Comparison of ENCODE assay signal across 11 cellular contexts in the genomic region with DNA sequence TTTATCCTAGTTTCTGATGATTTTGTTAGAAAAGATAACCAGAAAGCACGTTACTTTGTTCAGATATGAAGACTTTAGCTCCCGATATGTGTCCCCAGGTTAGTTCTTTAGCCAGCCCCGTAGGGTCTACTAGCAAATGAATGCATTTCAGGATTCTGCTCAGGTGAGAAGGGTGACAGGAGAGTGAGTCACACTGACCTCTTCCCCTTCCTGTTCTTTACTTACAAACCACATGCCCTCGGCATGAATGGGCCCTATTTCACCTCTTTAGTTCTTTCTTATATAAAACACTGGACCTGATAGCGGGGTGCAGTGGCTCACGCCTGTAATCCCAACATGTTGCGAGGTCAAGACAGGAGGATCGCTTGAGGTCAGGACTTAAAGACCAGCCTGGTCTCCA.
DNase-seq lines count a peak whose midpoint lies in the region; ATAC-seq, FAIRE-seq and TF ChIP-seq lines count a peak whose summit lies in the region.
"Had no signal": no experiment of that assay in that cellular context is flagged by ENCODE, and none has a peak within 500 bp of the region (broad histone marks: within the 10 kb centered on the region; RNA-seq: fewer than 3 reads in every experiment).

No MANE protein-coding gene starts in this region.

- WGBS in mesendoderm (ENCODE audit: extremely low coverage, insufficient coverage, low lambda C conversion rate) = no CpG with 5 or more reads among the region's 8 CpGs
- 84 to 86% methylated on average over 8 of the region's 8 CpGs for WGBS in pancreas, 2 donors

- no peaks in the 10 kb centered on the region for H3K9me3 ChIP-seq in pancreas
- H3K9me3 ChIP-seq: esophagus squamous epithelium had no signal

- no peak overlapping the region for H2BK5ac ChIP-seq in mesendoderm (ENCODE audit: low read length)

- intact Hi-C loops in pancreas (cut with DNase I) = no loop called here
- intact Hi-C loops in dorsolateral prefrontal cortex (cut with DNase I) = no loop called here
- intact Hi-C loops in activated T-helper 1 cell treated with anti-CD3 and anti-CD28 coated beads, Interleukin-12 subunit alpha, Interleukin-12 subunit beta, Interleukin-2, Interleukin-4 antibody, amounts not matched to agents 30 ng/mL and 10 ng/mL and 1 ng/mL, durations not matched to agents 14 hours and 24 hours and 36 hours (cut with micrococcal nuclease) = no loop called here

- H3K36me3 ChIP-seq in mesendoderm (ENCODE audit: control insufficient read depth, insufficient read depth, low read length) (no peaks in the 10 kb centered on the region), pancreas (no peaks in the 10 kb centered on the region)
- H3K36me3 ChIP-seq: esophagus squamous epithelium had no signal

- H3K79me1 ChIP-seq in mesendoderm (ENCODE audit: low read length) = no peaks in the 10 kb centered on the region

- TF ChIP-seq CTCF in pancreas (IDR thresholded peaks at IDR 0.05) = no peak
- no peak for TF ChIP-seq CTCF in dorsolateral prefrontal cortex (IDR thresholded peaks at IDR 0.05 in 54 of 56, conservative IDR thresholded peaks at IDR 0.05 in 2 of 56; ENCODE audit: low read depth in 1 of 56, partially characterized antibody in 56 of 56)

- peaks cover 3 to 4% of the 10 kb centered on the region in 2 donors for H3K27me3 Mint-ChIP-seq in T-cell
- H3K27me3 Mint-ChIP-seq in activated T-helper 1 cell treated with anti-CD3 and anti-CD28 coated beads, Interleukin-12 subunit alpha, Interleukin-12 subunit beta, Interleukin-2, Interleukin-4 antibody, amounts not matched to agents 30 ng/mL and 10 ng/mL and 1 ng/mL, durations not matched to agents 14 hours and 24 hours and 36 hours (ENCODE audit: insufficient read depth) = peaks cover 11% of the 10 kb centered on the region

- no peak overlapping the region for H3K56ac ChIP-seq in mesendoderm (ENCODE audit: low read length)

- no peak overlapping the region for H2BK120ac ChIP-seq in mesendoderm (ENCODE audit: low read depth, low read length)

- peaks cover 13 to 20% (median 19%) of the 10 kb centered on the region in 3 donors for H3K4me1 Mint-ChIP-seq in T-cell
- H3K4me1 Mint-ChIP-seq in activated T-helper 1 cell treated with anti-CD3 and anti-CD28 coated beads, Interleukin-12 subunit alpha, Interleukin-12 subunit beta, Interleukin-2, Interleukin-4 antibody, amounts not matched to agents 30 ng/mL and 10 ng/mL and 1 ng/mL, durations not matched to agents 14 hours and 24 hours and 36 hours (ENCODE audit: low read depth) = peaks cover 27% of the 10 kb centered on the region

- ATAC-seq in GM21619 (IDR thresholded peaks at IDR 0.05; ENCODE audit: unreplicated experiment) = peak; percentile 72
- ATAC-seq in T-cell (replicated peaks in 1 of 4) = peak in 3 of 4 experiments; percentile 39 to 82 (median 63)
- ATAC-seq in pancreas = no peak

- no peak overlapping the region for H4K8ac ChIP-seq in mesendoderm (ENCODE audit: low read depth, low read length)

- peaks cover 2% of the 10 kb centered on the region for H3K4me1 ChIP-seq in mesendoderm (ENCODE audit: control insufficient read depth, low read depth, low read length)
- no peaks in the 10 kb centered on the region for H3K4me1 ChIP-seq in pancreas

- H4K5ac ChIP-seq in mesendoderm (ENCODE audit: low read length) = no peak overlapping the region

- H3K27ac ChIP-seq in mesendoderm (ENCODE audit: low read depth, low read length) (no peak overlapping the region), pancreas (no peak overlapping the region), dorsolateral prefrontal cortex (no peak overlapping the region)
- H3K27ac ChIP-seq: esophagus squamous epithelium had no signal

- no peak overlapping the region for H3K4me2 ChIP-seq in mesendoderm (ENCODE audit: low read length)

- FAIRE-seq in GM12892 (lab: Jason Lieb, UNC) = peak; percentile 53
- FAIRE-seq in pancreas (lab: Jason Lieb, UNC) = no peak

- H3K27ac Mint-ChIP-seq in T-cell = no peak overlapping the region
- H3K27ac Mint-ChIP-seq in activated T-helper 1 cell treated with anti-CD3 and anti-CD28 coated beads, Interleukin-12 subunit alpha, Interleukin-12 subunit beta, Interleukin-2, Interleukin-4 antibody, amounts not matched to agents 30 ng/mL and 10 ng/mL and 1 ng/mL, durations not matched to agents 14 hours and 24 hours and 36 hours = no peak overlapping the region

- no peak overlapping the region for H3K9ac ChIP-seq in mesendoderm (ENCODE audit: low read length)

- POLR2A ChIA-PET in T-cell (lab: Charles Lee) = no interaction called here

- H3K4ac ChIP-seq in mesendoderm (ENCODE audit: low read depth, low read length) = no peak overlapping the region

- DNase-seq in GM12892 (ENCODE audit: insufficient read length) (no peak), T-cell (no peak), mesendoderm (peak; percentile 36), pancreas (no peak), dorsolateral prefrontal cortex (no peak)
- no peak for DNase-seq in activated T-helper 1 cell treated with anti-CD3 and anti-CD28 coated beads, Interleukin-12 subunit alpha, Interleukin-12 subunit beta, Interleukin-2, Interleukin-4 antibody, amounts not matched to agents 30 ng/mL and 10 ng/mL and 1 ng/mL, durations not matched to agents 14 hours and 24 hours and 36 hours (ENCODE audit: low spot score)
- DNase-seq: caudate nucleus; CD4-positive, alpha-beta memory T cell; esophagus squamous epithelium; stimulated activated CD4-positive, alpha-beta T cell treated with anti-CD3 and anti-CD28 coated beads, Interleukin-4, amount 100 ng/mL, for 24 hours had no signal

- CTCF ChIA-PET in T-cell (lab: Charles Lee) = no interaction called here

- no peak for TF ChIP-seq POLR2A in GM12892 (IDR thresholded peaks at IDR 0.05; ENCODE audit: low read depth, low read length)

- no peak overlapping the region for H3K18ac ChIP-seq in mesendoderm (ENCODE audit: low read length)

- no peak overlapping the region for H3K4me3 Mint-ChIP-seq in T-cell
- H3K4me3 Mint-ChIP-seq in activated T-helper 1 cell treated with anti-CD3 and anti-CD28 coated beads, Interleukin-12 subunit alpha, Interleukin-12 subunit beta, Interleukin-2, Interleukin-4 antibody, amounts not matched to agents 30 ng/mL and 10 ng/mL and 1 ng/mL, durations not matched to agents 14 hours and 24 hours and 36 hours = no peak overlapping the region

- no peak overlapping the region for H2BK15ac ChIP-seq in mesendoderm (replicated peaks; ENCODE audit: low read depth)

- H3K27me3 ChIP-seq in mesendoderm (ENCODE audit: insufficient read depth, low read length, poor library complexity) (no peaks in the 10 kb centered on the region), pancreas (no peaks in the 10 kb centered on the region), dorsolateral prefrontal cortex (no peaks in the 10 kb centered on the region)
- H3K27me3 ChIP-seq: esophagus squamous epithelium had no signal

- no peak overlapping the region for H3K4me3 ChIP-seq in mesendoderm (ENCODE audit: low read length)
- H3K4me3 ChIP-seq in pancreas = no peak overlapping the region
- no peak overlapping the region for H3K4me3 ChIP-seq in dorsolateral prefrontal cortex
- H3K4me3 ChIP-seq: esophagus squamous epithelium had no signal

- H3K9me3 Mint-ChIP-seq in T-cell = no peaks in the 10 kb centered on the region
- no peaks in the 10 kb centered on the region for H3K9me3 Mint-ChIP-seq in activated T-helper 1 cell treated with anti-CD3 and anti-CD28 coated beads, Interleukin-12 subunit alpha, Interleukin-12 subunit beta, Interleukin-2, Interleukin-4 antibody, amounts not matched to agents 30 ng/mL and 10 ng/mL and 1 ng/mL, durations not matched to agents 14 hours and 24 hours and 36 hours
- H3K9me3 Mint-ChIP-seq: CD4-positive, alpha-beta memory T cell had no signal

- H2AK5ac ChIP-seq in mesendoderm (ENCODE audit: low read length) = no peak overlapping the region

- no peak overlapping the region for H3K23ac ChIP-seq in mesendoderm (ENCODE audit: low read length)

- no peaks in the 10 kb centered on the region for H3K36me3 Mint-ChIP-seq in T-cell
- H3K36me3 Mint-ChIP-seq in activated T-helper 1 cell treated with anti-CD3 and anti-CD28 coated beads, Interleukin-12 subunit alpha, Interleukin-12 subunit beta, Interleukin-2, Interleukin-4 antibody, amounts not matched to agents 30 ng/mL and 10 ng/mL and 1 ng/mL, durations not matched to agents 14 hours and 24 hours and 36 hours (ENCODE audit: low read depth) = no peaks in the 10 kb centered on the region
- H3K36me3 Mint-ChIP-seq: CD4-positive, alpha-beta memory T cell had no signal

- no peaks in the 10 kb centered on the region for H3K79me2 ChIP-seq in mesendoderm (ENCODE audit: control insufficient read depth, insufficient read depth, low read length)

Comparison
In these comparisons a context has a peak if more than half of its experiments do, and no peak if none do; other contexts are left out.
1. ATAC-seq: peak in GM21619 (single experiment) and T-cell (3 of 4); none in pancreas (0 of 4).